8 cellular contexts compared by ENCODE assay signal in genomic region chr12:103928736-103929050, GRCh38.
DNase-seq lines count a peak whose midpoint lies in the region; ATAC-seq lines count a peak whose summit lies in the region.

No MANE protein-coding gene starts in this region.

- H3K27me3 ChIP-seq in iPS-20b (ENCODE audit: insufficient read depth, low read length) = no peaks in the 10 kb centered on the region

- H3K27ac ChIP-seq in SK-N-MC (peak overlapping the region; percentile 88), angular gyrus (ENCODE audit: low read depth, low read length) (peak overlapping the region; percentile 98), iPS-20b (ENCODE audit: low read length) (peak overlapping the region; percentile 53)

- ATAC-seq in HG02840 (IDR thresholded peaks at IDR 0.05; ENCODE audit: low FRiP score, unreplicated experiment) = peak; percentile 16

- DNase-seq in SK-N-MC (ENCODE audit: low read depth, low spot score) (no peak), hepatic stellate cell (ENCODE audit: low spot score) (no peak), NCI-H2029 (lab: John Stamatoyannopoulos, UW) (no peak)
- DNase-seq in stimulated activated CD4-positive, alpha-beta T cell treated with anti-CD3 and anti-CD28 coated beads, Interleukin-4, amount 100 ng/mL, for 1 hour = peak; percentile 33

- peak overlapping the region; percentile 81 for H3K9ac ChIP-seq in SK-N-MC (ENCODE audit: insufficient read length)
- peak overlapping the region; percentile 92 for H3K9ac ChIP-seq in iPS-20b (ENCODE audit: low read depth, low read length)

- H3K36me3 ChIP-seq in SK-N-MC (ENCODE audit: insufficient read depth, low read length) (peaks cover 25% of the 10 kb centered on the region), iPS-20b (ENCODE audit: insufficient read depth, low read depth, low read length) (peaks cover 30% of the 10 kb centered on the region)

- H3K9me3 ChIP-seq in SK-N-MC (ENCODE audit: low read depth, low read length) = no peaks in the 10 kb centered on the region
- H3K9me3 ChIP-seq in iPS-20b (ENCODE audit: insufficient read depth, low read depth, low read length) = no peaks in the 10 kb centered on the region

- H3K4me1 ChIP-seq in iPS-20b (ENCODE audit: insufficient read depth, low read length) = peaks cover 15% of the 10 kb centered on the region; the same call in 1 of the 2 replicates

- H3K4me3 ChIP-seq in GM08714 (ENCODE audit: low read length) (peak overlapping the region; percentile 56), SK-N-MC (peak overlapping the region; percentile 96), iPS-20b (ENCODE audit: low read length) (peak overlapping the region; percentile 88)
